Comparison of ENCODE assay signal across 34 cellular contexts in genomic region chr11:5575159-5575558, GRCh38. TPM values are rescaled to one million over a fixed set of nuclear protein-coding genes. Genes with fewer than 3 reads are reported as not detected.
"Had no signal": no experiment of that assay in that cellular context is flagged by ENCODE, and none has a peak within 500 bp of the region (broad histone marks: within the 10 kb centered on the region; RNA-seq: fewer than 3 reads in every experiment).

No MANE protein-coding gene starts in this region.

- H3K9me3 Mint-ChIP-seq: mesothelial cell of epicardium; naive B cell; natural killer cell; nephron progenitor cell; stimulated activated memory B cell treated with anti-CD40 and anti-IgM and Interleukin-4, amounts not matched to agents 10 μg/mL and 1 μg/mL and 100 μg/mL, for 72 hours; stimulated activated naive CD8-positive, alpha-beta T cell treated with anti-CD3 and anti-CD28 coated beads, Interleukin-15, amount 100 ng/mL, for 72 hours had no signal

- H3K27ac ChIP-seq: left ventricle myocardium inferior, ovary, right atrium auricular region, right lobe of liver, tibial nerve, upper lobe of left lung, vagina had no signal

- H3K4me1 Mint-ChIP-seq: mesothelial cell of epicardium; naive B cell; nephron progenitor cell; stimulated activated memory B cell treated with anti-CD40 and anti-IgM and Interleukin-4, amounts not matched to agents 10 μg/mL and 1 μg/mL and 100 μg/mL, for 72 hours; stimulated activated naive CD8-positive, alpha-beta T cell treated with anti-CD3 and anti-CD28 coated beads, Interleukin-15, amount 100 ng/mL, for 72 hours had no signal

- H3K4me3 Mint-ChIP-seq: mesothelial cell of epicardium; naive B cell; natural killer cell; nephron progenitor cell; stimulated activated memory B cell treated with anti-CD40 and anti-IgM and Interleukin-4, amounts not matched to agents 10 μg/mL and 1 μg/mL and 100 μg/mL, for 72 hours; stimulated activated naive CD8-positive, alpha-beta T cell treated with anti-CD3 and anti-CD28 coated beads, Interleukin-15, amount 100 ng/mL, for 72 hours had no signal

- H3K27me3 ChIP-seq: ovary, right atrium auricular region, right lobe of liver, tibial nerve, upper lobe of left lung, vagina had no signal

- H3K4me3 ChIP-seq: left ventricle myocardium inferior, lung, ovary, right atrium auricular region, right lobe of liver, smooth muscle cell, tibial nerve, upper lobe of left lung, vagina had no signal

- H3K4me2 ChIP-seq: smooth muscle cell had no signal

- DNase-seq: islet precursor cell; left ventricle myocardium inferior; mesendoderm; naive B cell; natural killer cell; nephron progenitor cell; ovary; right lobe of liver; stimulated activated CD4-positive, alpha-beta T cell treated with anti-CD3 and anti-CD28 coated beads, Interleukin-1b, Interleukin-23, amount 100 ng/mL, for 48 hours; stimulated activated CD4-positive, alpha-beta T cell treated with anti-CD3 and anti-CD28 coated beads, Interleukin-2, amount 100 ng/mL, for 48 hours; stimulated activated CD4-positive, alpha-beta T cell treated with anti-CD3 and anti-CD28 coated beads, Interleukin-4, amount 100 ng/mL, for 4 hours; stimulated activated CD8-positive, alpha-beta memory T cell treated with anti-CD3 and anti-CD28 coated beads, Interleukin-4, amount 100 ng/mL, for 48 hours; stimulated activated naive CD4-positive, alpha-beta T cell treated with Interleukin-2 at 50 U/mL for 16 hours; stimulated activated naive CD8-positive, alpha-beta T cell treated with anti-CD3 and anti-CD28 coated beads, Interleukin-15, amount 100 ng/mL, for 72 hours; substantia nigra; upper lobe of left lung had no signal

- H3K36me3 Mint-ChIP-seq: mesothelial cell of epicardium; naive B cell; natural killer cell; stimulated activated memory B cell treated with anti-CD40 and anti-IgM and Interleukin-4, amounts not matched to agents 10 μg/mL and 1 μg/mL and 100 μg/mL, for 72 hours had no signal

- H3K9me3 ChIP-seq: left ventricle myocardium inferior, ovary, right atrium auricular region, right lobe of liver, tibial nerve, upper lobe of left lung, vagina had no signal

- ATAC-seq: natural killer cell; right lobe of liver; stimulated activated memory B cell treated with anti-CD40 and anti-IgM and Interleukin-4, amounts not matched to agents 10 μg/mL and 1 μg/mL and 100 μg/mL, for 72 hours; stimulated activated naive CD8-positive, alpha-beta T cell treated with anti-CD3 and anti-CD28 coated beads, Interleukin-15, amount 100 ng/mL, for 72 hours had no signal

- H3K4me1 ChIP-seq: left ventricle myocardium inferior, right atrium auricular region, right lobe of liver, tibial nerve, upper lobe of left lung, vagina had no signal

- H3K27me3 Mint-ChIP-seq: progenitor cell of endocrine pancreas; stimulated activated memory B cell treated with anti-CD40 and anti-IgM and Interleukin-4, amounts not matched to agents 10 μg/mL and 1 μg/mL and 100 μg/mL, for 72 hours; stimulated activated naive CD8-positive, alpha-beta T cell treated with anti-CD3 and anti-CD28 coated beads, Interleukin-15, amount 100 ng/mL, for 72 hours had no signal

- H3K36me3 ChIP-seq: left ventricle myocardium inferior, ovary, right atrium auricular region, right lobe of liver, tibial nerve, upper lobe of left lung, vagina had no signal

- H3K27ac Mint-ChIP-seq: mesothelial cell of epicardium; naive B cell; natural killer cell; nephron progenitor cell; progenitor cell of endocrine pancreas; stimulated activated memory B cell treated with anti-CD40 and anti-IgM and Interleukin-4, amounts not matched to agents 10 μg/mL and 1 μg/mL and 100 μg/mL, for 72 hours; stimulated activated naive CD8-positive, alpha-beta T cell treated with anti-CD3 and anti-CD28 coated beads, Interleukin-15, amount 100 ng/mL, for 72 hours had no signal

RNA-seq across cellular contexts. Expression of gene OR52B6, which starts 5.5 kb away (rescaled TPM):
- total RNA-seq: kidney epithelial cell, left ventricle myocardium inferior, lower leg skin, lung, mesothelial cell of epicardium, mononuclear cell, natural killer cell, omental fat pad, ovary, progenitor cell of endocrine pancreas, pulmonary artery endothelial cell, renal cortical epithelial cell, right atrium auricular region, right lobe of liver, skeletal muscle tissue, smooth muscle cell, temporal lobe, tibial nerve, upper lobe of left lung, urinary bladder, vagina had no signal
- polyA plus RNA-seq: lung, ovary, smooth muscle cell, thymus, urinary bladder had no signal

RNA-seq across cellular contexts. Expression of gene OR52H1, which starts 26.8 kb away (rescaled TPM):
- total RNA-seq: left ventricle myocardium inferior, lower leg skin, pulmonary artery endothelial cell, right atrium auricular region, smooth muscle cell, temporal lobe, vagina had no signal
- polyA plus RNA-seq: smooth muscle cell, thymus, urinary bladder had no signal

RNA-seq across cellular contexts. Expression of gene UBQLNL, which starts 58.7 kb away (rescaled TPM):
- total RNA-seq: left ventricle myocardium inferior, pulmonary artery endothelial cell had no signal
- polyA plus RNA-seq: smooth muscle cell had no signal
